ENCODE assay signal across 8 cellular contexts in genomic region chr4:10115657-10116624, GRCh38. TPM values are rescaled to one million over a fixed set of nuclear protein-coding genes. Genes with fewer than 3 reads are reported as not detected.
A peak's percentile ranks its signal among the peaks of the same experiment; 100 is the strongest.
DNase-seq lines count a peak whose midpoint lies in the region; ATAC-seq, FAIRE-seq and TF ChIP-seq lines count a peak whose summit lies in the region.

No MANE protein-coding gene starts in this region.

- dilution Hi-C loops in keratinocyte (cut with MboI; ENCODE audit: extremely low pct_ligation_motif_present, low sequenced_read_pairs) = no loop called here

- POLR2A ChIA-PET in K562 (lab: Yijun Ruan, JAX) = interaction anchor here (0.5 to 7.3 kb wide), 20 partner anchors 8 to 364 kb away, joined by 3 to 216 read pairs (median 18); partner anchors contain the start of gene ZNF518B

- no peak for TF ChIP-seq EP300 in K562 (IDR thresholded peaks at IDR 0.05; ENCODE audit: low read length)

- H3K4me3 ChIP-seq in K562 = peak overlapping the region; percentile 72
- peak overlapping the region; percentile 72 to 83 (median 74) for H3K4me3 ChIP-seq in keratinocyte (ENCODE audit: control insufficient read depth in 2 of 3, extremely low read depth in 1 of 3, insufficient read depth in 2 of 3, low read depth in 1 of 3, low read length in 3 of 3)

- peak; percentile 27 for ATAC-seq in GM21360 (IDR thresholded peaks at IDR 0.05; ENCODE audit: unreplicated experiment)
- ATAC-seq in K562 = peak; percentile 64

- H3K36me3 ChIP-seq in K562 (ENCODE audit: control insufficient read depth, insufficient read depth, low read length) (peaks cover 49% of the 10 kb centered on the region), keratinocyte (ENCODE audit: control insufficient read depth in 2 of 2, extremely low read depth in 1 of 2, insufficient read depth in 2 of 2, low read length in 2 of 2) (peaks cover 27 to 49% of the 10 kb centered on the region in 2 experiments)

- DNase-seq in DMS53 (lab: John Stamatoyannopoulos, UW) (peak; percentile 87), HK-2 (ENCODE audit: unreplicated experiment) (peak; percentile 84), T-helper 2 cell (peak; percentile 48 to 80 (median 72)), K562 (ENCODE audit: extremely low read depth in 1 of 4, low spot score in 3 of 4) (peak; percentile 79 to 85 (median 83)), keratinocyte (ENCODE audit: low read depth, low spot score) (no peak), occipital lobe (lab: John Stamatoyannopoulos, UW) (no peak)
- DNase-seq in stimulated activated CD4-positive, alpha-beta T cell treated with anti-CD3 and anti-CD28 coated beads, Interleukin-2, amount 100 ng/mL, for 24 hours = peak; percentile 75 to 80

- TF ChIP-seq CTCF in K562 (IDR thresholded peaks at IDR 0.05 in 2 of 3, conservative IDR thresholded peaks at IDR 0.05 in 1 of 3; ENCODE audit: insufficient read depth in 2 of 3, low read depth in 1 of 3, low read length in 3 of 3) = no peak
- TF ChIP-seq CTCF in keratinocyte (optimal IDR thresholded peaks at IDR 0.05 in 1 of 3, IDR thresholded peaks at IDR 0.05 in 1 of 3, conservative IDR thresholded peaks at IDR 0.05 in 1 of 3; ENCODE audit: extremely low read depth in 1 of 3, insufficient read depth in 2 of 3, low read length in 3 of 3) = no peak

- no peaks in the 10 kb centered on the region for H3K9me3 ChIP-seq in K562 (replicated peaks; ENCODE audit: control insufficient read depth, insufficient read depth, low read depth, low read length)
- H3K9me3 ChIP-seq in keratinocyte (ENCODE audit: control insufficient read depth, low read depth, low read length) = no peaks in the 10 kb centered on the region

- in situ Hi-C loops in K562 (cut with MboI) = no loop called here

- intact Hi-C loops in K562 (cut with micrococcal nuclease) = loop anchor here (2.0 kb wide), 1 partner anchor 65 kb away; no protein-coding TSS in a partner anchor

- H3K79me2 ChIP-seq in K562 (ENCODE audit: control insufficient read depth, insufficient read depth, low read length) (peaks cover 65% of the 10 kb centered on the region), keratinocyte (ENCODE audit: control insufficient read depth, insufficient read depth, low read length) (peaks cover 53% of the 10 kb centered on the region)

- WGBS in K562 (ENCODE audit: insufficient coverage, low coverage, missing lambda C conversion rate) = 2% methylated on average over 54 of the region's 87 CpGs

- TF ChIP-seq POLR2A in K562 (conservative IDR thresholded peaks at IDR 0.05) = no peak; the same call in none of the 2 replicates

- H3K27me3 ChIP-seq in K562 (ENCODE audit: control insufficient read depth in 2 of 2, insufficient read depth in 2 of 2, low read length in 2 of 2) (no peaks in the 10 kb centered on the region), keratinocyte (ENCODE audit: control insufficient read depth, extremely low read depth, insufficient read depth, low read length) (no peaks in the 10 kb centered on the region)

- H3K27ac ChIP-seq in K562 (ENCODE audit: extremely low read depth, low read depth, low read length) (peak overlapping the region; percentile 89), keratinocyte (ENCODE audit: control insufficient read depth, insufficient read depth, low read length) (peak overlapping the region; percentile 74)

- H3K9ac ChIP-seq in K562 (ENCODE audit: insufficient read depth in 1 of 2, low read depth in 2 of 2, low read length in 2 of 2) (peak overlapping the region; percentile 95), keratinocyte (ENCODE audit: control insufficient read depth, extremely low read depth, insufficient read depth, low read length) (peak overlapping the region; percentile 80)

- FAIRE-seq in K562 (lab: Jason Lieb, UNC) (no peak), keratinocyte (lab: Jason Lieb, UNC) (no peak)

- peaks cover 22 to 24% of the 10 kb centered on the region in 2 experiments for H3K4me1 ChIP-seq in K562 (replicated peaks in 1 of 2; ENCODE audit: control insufficient read depth in 2 of 2, insufficient read depth in 2 of 2, low read length in 2 of 2)
- H3K4me1 ChIP-seq in keratinocyte (ENCODE audit: control insufficient read depth, extremely low read depth, insufficient read depth, low read length) = peaks cover 30% of the 10 kb centered on the region

- CTCF ChIA-PET in K562 (lab: Yijun Ruan, JAX; ENCODE audit: low intra/inter-chr PET ratio) = no interaction called here

- H3K9me1 ChIP-seq in K562 (ENCODE audit: control insufficient read depth, insufficient read depth, low read length) (peaks cover 6% of the 10 kb centered on the region), keratinocyte (ENCODE audit: control insufficient read depth, extremely low read depth, insufficient read depth, low read length) (peaks cover 4% of the 10 kb centered on the region)

- no TSS peak for BruUV-seq in K562 (replicated peaks; lab: Mats Ljungman, UMichigan)

- TF ChIP-seq RAD21 in K562 (CRISPR knock-in tag; conservative IDR thresholded peaks at IDR 0.05 in 1 of 2, IDR thresholded peaks at IDR 0.05 in 1 of 2) = no peak

- H3K4me2 ChIP-seq in K562 (ENCODE audit: insufficient read depth, low read length) (peak overlapping the region; percentile 94), keratinocyte (ENCODE audit: control insufficient read depth, extremely low read depth, insufficient read depth, low read depth, low read length) (peak overlapping the region; percentile 97)

- H4K20me1 ChIP-seq in K562 (replicated peaks; ENCODE audit: control insufficient read depth, insufficient read depth, low read length) (peaks cover 24% of the 10 kb centered on the region), keratinocyte (ENCODE audit: control insufficient read depth, extremely low read depth, insufficient read depth, low read length) (peaks cover 18% of the 10 kb centered on the region)

- peak overlapping the region; percentile 42; the same call in 1 of the 2 replicates for H2AFZ ChIP-seq in K562 (ENCODE audit: low read depth, low read length)
- no peak overlapping the region for H2AFZ ChIP-seq in keratinocyte (ENCODE audit: control insufficient read depth, low read length)

TF ChIP-seq in K562, 482 proteins besides CTCF, POLR2A, EP300 and RAD21 (continues in another document):
- TF ChIP-seq TFAP4 (CRISPR knock-in tag; IDR thresholded peaks at IDR 0.05; ENCODE audit: borderline replicate concordance) (0 out of 2 replicates have a peak, but pooled peaks have one; percentile 36), HMGN3 (IDR thresholded peaks at IDR 0.05; ENCODE audit: borderline replicate concordance, extremely low read depth, insufficient read length, low read depth, low read length) (peak; percentile 17), E4F1 (CRISPR knock-in tag; IDR thresholded peaks at IDR 0.05; ENCODE audit: borderline replicate concordance) (no peak)

RNA-seq across cellular contexts. Expression of gene WDR1, which starts 0.7 kb away (rescaled TPM):
- 72.4 and 125 TPM in 2 replicates for total RNA-seq in K562 (2011; cell fraction: chromatin; rRNA removed; ENCODE audit: low replicate concordance)
- total RNA-seq in K562 (2011; cell fraction: nucleolus; rRNA removed) = 75.3 and 90.2 TPM in 2 replicates
- 64.2 and 70.3 TPM in 2 replicates for total RNA-seq in K562 (2011; cell fraction: nucleoplasm; rRNA removed)
- total RNA-seq in K562 (2014; rRNA removed) (151 and 154 TPM in 2 replicates), K562 (2014; rRNA removed; fragmentation: Illumina TruSeq; extraction: Trizol) (111 and 112 TPM in 2 replicates), K562 (2015; rRNA removed; fragmentation: Illumina TruSeq; extraction: Trizol) (120 and 124 TPM in 2 replicates), K562 (2021) (186 and 213 TPM in 2 replicates), occipital lobe (75.5 TPM)
- polyA plus RNA-seq in K562 (2011; rRNA removed) (140 and 186 TPM in 2 replicates), K562 (2014; fragmentation: Illumina TruSeq; extraction: Trizol) (139 and 149 TPM in 2 replicates), K562 (2014; fragmentation: Nextera tagmentation; extraction: Ambion mirVana) (10 to 100 TPM; 16.1 to 23.0 TPM), K562 (2014; rRNA removed) (120 and 125 TPM in 2 replicates), keratinocyte (388 to 423 TPM (median 388 TPM) in 3 replicates)
- 176 and 298 TPM in 2 replicates for polyA plus RNA-seq in K562 (2011; cell fraction: cytosol; rRNA removed)
- 133 and 190 TPM in 2 replicates for polyA plus RNA-seq in K562 (2011; cell fraction: nucleus; rRNA removed)
- polyA plus RNA-seq in K562 (2012) = 144 and 177 TPM in 2 replicates
- polyA minus RNA-seq in K562 (2011; rRNA and poly(A)+ RNA removed) = 188 and 256 TPM in 2 replicates
- polyA minus RNA-seq in K562 (2011; cell fraction: cytosol; rRNA and poly(A)+ RNA removed) = 111 and 132 TPM in 2 replicates
- 53.7 and 56.2 TPM in 2 replicates for polyA minus RNA-seq in K562 (2011; cell fraction: nucleus; rRNA and poly(A)+ RNA removed)
- 337 TPM for polyA plus RNA-seq in keratinocyte (2011; ENCODE audit: low read depth)
- 391 and 468 TPM in 2 replicates for polyA plus RNA-seq in keratinocyte (2011; cell fraction: cytosol; rRNA removed)
- polyA plus RNA-seq in keratinocyte (2011; cell fraction: nucleus; rRNA removed) = 312 and 336 TPM in 2 replicates
- 204 and 352 TPM in 2 replicates for polyA plus RNA-seq in keratinocyte (2012; ENCODE audit: low replicate concordance)
- 342 to 533 TPM (median 448 TPM) in 3 replicates for polyA minus RNA-seq in keratinocyte
- 411 TPM for polyA minus RNA-seq in keratinocyte (2011; cell fraction: cytosol; rRNA and poly(A)+ RNA removed)
- 185 and 236 TPM in 2 replicates for polyA minus RNA-seq in keratinocyte (2011; cell fraction: nucleus; rRNA and poly(A)+ RNA removed)

Comparison
In these comparisons a context has a peak if more than half of its experiments do, and no peak if none do; other contexts are left out.
1. DNase-seq: peak in DMS53 (single experiment), HK-2 (single experiment), T-helper 2 cell (5 of 5), K562 (4 of 4) and stimulated activated CD4-positive, alpha-beta T cell treated with anti-CD3 and anti-CD28 coated beads, Interleukin-2, amount 100 ng/mL, for 24 hours (2 of 2); none in keratinocyte (single experiment) and occipital lobe (single experiment).